In the genomic region with DNA sequence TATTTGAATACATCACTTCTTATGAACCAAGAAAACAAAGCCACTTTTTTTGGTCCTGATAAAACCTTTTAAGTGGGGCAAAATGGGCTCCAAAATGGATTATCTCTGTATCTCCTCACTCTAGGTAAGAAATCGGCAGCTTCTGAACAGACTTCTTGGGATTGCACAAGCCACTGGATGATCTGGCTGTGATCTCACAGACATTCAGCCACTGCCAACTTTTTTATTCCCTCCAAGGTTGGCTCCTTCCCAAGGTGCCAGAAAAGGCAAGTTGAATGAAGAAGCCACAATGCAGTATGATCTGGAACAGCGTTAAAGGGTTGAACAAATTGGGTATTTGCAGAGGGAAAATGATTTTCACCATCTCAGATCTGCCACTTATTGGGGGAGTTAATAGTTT, we compare ENCODE assay signal across 11 cellular contexts.
DNase-seq lines count a peak whose midpoint lies in the region; ATAC-seq, FAIRE-seq and TF ChIP-seq lines count a peak whose summit lies in the region.
"Had no signal": no experiment of that assay in that cellular context is flagged by ENCODE, and none has a peak within 500 bp of the region (broad histone marks: within the 10 kb centered on the region; RNA-seq: fewer than 3 reads in every experiment).

No MANE protein-coding gene starts in this region.

- H3K27ac ChIP-seq in A549: peak overlapping the region; percentile 85 to 92
- peak overlapping the region; percentile 88 for H3K27ac ChIP-seq in muscle layer of duodenum (ENCODE audit: low read length)
- H3K27ac ChIP-seq in SJCRH30: no peak overlapping the region

- POLR2A ChIA-PET in A549 (lab: Yijun Ruan, JAX): no interaction called here

- peak overlapping the region; percentile 75 for H3K4me2 ChIP-seq in A549

- H3K27me3 ChIP-seq in MG63: no peaks in the 10 kb centered on the region
- no peaks in the 10 kb centered on the region for H3K27me3 ChIP-seq in muscle layer of duodenum (ENCODE audit: low read depth, low read length)
- H3K27me3 ChIP-seq in SJCRH30: no peaks in the 10 kb centered on the region

- TF ChIP-seq CTCF in A549 (IDR thresholded peaks at IDR 0.05): no peak

- H3K4me1 ChIP-seq in A549 (peaks cover 46% of the 10 kb centered on the region), muscle layer of duodenum (ENCODE audit: control insufficient read depth in 1 of 2, insufficient read depth in 2 of 2, low read length in 2 of 2) (peaks cover 12 to 35% of the 10 kb centered on the region in 2 donors), SJCRH30 (peaks cover 5% of the 10 kb centered on the region; the same call in 1 of the 2 replicates)

- TF ChIP-seq POLR2A in A549 (IDR thresholded peaks at IDR 0.05; ENCODE audit: low read length): no peak

- H3K4me3 ChIP-seq in A549 (no peak overlapping the region), MG63 (no peak overlapping the region), muscle layer of duodenum (ENCODE audit: low read depth in 1 of 2, low read length in 2 of 2) (no peak overlapping the region), SJCRH30 (no peak overlapping the region)

- WGBS in A549 (ENCODE audit: missing lambda C conversion rate): 42% methylated on average over 2 of the region's 2 CpGs

- CTCF ChIA-PET in A549 (lab: Yijun Ruan, JAX): interaction anchor here (0.8 to 1.4 kb wide), 5 partner anchors 14 to 332 kb away, joined by 3 read pairs; no protein-coding TSS in a partner anchor

- no peaks in the 10 kb centered on the region for H3K36me3 ChIP-seq in MG63
- H3K36me3 ChIP-seq in muscle layer of duodenum (ENCODE audit: control insufficient read depth in 1 of 2, insufficient read depth in 2 of 2, low read length in 2 of 2): peaks cover 24 to 31% of the 10 kb centered on the region in 2 donors
- no peaks in the 10 kb centered on the region for H3K36me3 ChIP-seq in SJCRH30

- TF ChIP-seq EP300 in A549 (IDR thresholded peaks at IDR 0.05): no peak

- DNase-seq in A549 (ENCODE audit: low read depth in 1 of 2, low spot score in 1 of 2) (peak; percentile 7 to 62), MG63 (peak; percentile 50), SJCRH30 (no peak)
- DNase-seq: GDM1, H9, NCI-H82 had no signal

- no peaks in the 10 kb centered on the region for H3K9me3 ChIP-seq in A549
- H3K9me3 ChIP-seq in MG63: no peaks in the 10 kb centered on the region
- no peaks in the 10 kb centered on the region for H3K9me3 ChIP-seq in muscle layer of duodenum (ENCODE audit: control insufficient read depth in 1 of 2, low read length in 2 of 2)
- H3K9me3 ChIP-seq in SJCRH30 (replicated peaks): no peaks in the 10 kb centered on the region

- TF ChIP-seq RAD21 in A549 (conservative IDR thresholded peaks at IDR 0.05 in 1 of 2, IDR thresholded peaks at IDR 0.05 in 1 of 2): no peak

- ATAC-seq in A549 (peak; percentile 27 to 63; a peak in 5 of 6 replicates), esophagus mucosa (peak; percentile 74), GM21619 (IDR thresholded peaks at IDR 0.05; ENCODE audit: unreplicated experiment) (no peak), HG02981 (IDR thresholded peaks at IDR 0.05; ENCODE audit: unreplicated experiment) (no peak), HG03354 (IDR thresholded peaks at IDR 0.05; ENCODE audit: poor library complexity, severe bottlenecking, unreplicated experiment) (no peak)

- FAIRE-seq in A549 (lab: Jason Lieb, UNC): no peak

TF ChIP-seq in A549, 52 proteins besides CTCF, POLR2A, EP300 and RAD21:
- TF ChIP-seq HEYL (CRISPR knock-in tag; IDR thresholded peaks at IDR 0.05): no peak
- no peak for TF ChIP-seq HOXA7 (CRISPR knock-in tag; IDR thresholded peaks at IDR 0.05)
- TF ChIP-seq, protein P1, sequence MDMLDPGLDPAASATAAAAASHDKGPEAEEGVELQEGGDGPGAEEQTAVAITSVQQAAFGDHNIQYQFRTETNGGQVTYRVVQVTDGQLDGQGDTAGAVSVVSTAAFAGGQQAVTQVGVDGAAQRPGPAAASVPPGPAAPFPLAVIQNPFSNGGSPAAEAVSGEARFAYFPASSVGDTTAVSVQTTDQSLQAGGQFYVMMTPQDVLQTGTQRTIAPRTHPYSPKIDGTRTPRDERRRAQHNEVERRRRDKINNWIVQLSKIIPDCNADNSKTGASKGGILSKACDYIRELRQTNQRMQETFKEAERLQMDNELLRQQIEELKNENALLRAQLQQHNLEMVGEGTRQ (IDR thresholded peaks at IDR 0.05): no peak
- TF ChIP-seq, protein P2, sequence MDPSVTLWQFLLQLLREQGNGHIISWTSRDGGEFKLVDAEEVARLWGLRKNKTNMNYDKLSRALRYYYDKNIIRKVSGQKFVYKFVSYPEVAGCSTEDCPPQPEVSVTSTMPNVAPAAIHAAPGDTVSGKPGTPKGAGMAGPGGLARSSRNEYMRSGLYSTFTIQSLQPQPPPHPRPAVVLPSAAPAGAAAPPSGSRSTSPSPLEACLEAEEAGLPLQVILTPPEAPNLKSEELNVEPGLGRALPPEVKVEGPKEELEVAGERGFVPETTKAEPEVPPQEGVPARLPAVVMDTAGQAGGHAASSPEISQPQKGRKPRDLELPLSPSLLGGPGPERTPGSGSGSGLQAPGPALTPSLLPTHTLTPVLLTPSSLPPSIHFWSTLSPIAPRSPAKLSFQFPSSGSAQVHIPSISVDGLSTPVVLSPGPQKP (IDR thresholded peaks at IDR 0.05; ENCODE audit: low read depth, low read length): no peak
- no peak for TF ChIP-seq CBX8 (IDR thresholded peaks at IDR 0.05)
- TF ChIP-seq ZNF302 (CRISPR knock-in tag; IDR thresholded peaks at IDR 0.05): no peak
- TF ChIP-seq CEBPB (IDR thresholded peaks at IDR 0.05): peak; percentile 84 to 86
- TF ChIP-seq, protein P3, sequence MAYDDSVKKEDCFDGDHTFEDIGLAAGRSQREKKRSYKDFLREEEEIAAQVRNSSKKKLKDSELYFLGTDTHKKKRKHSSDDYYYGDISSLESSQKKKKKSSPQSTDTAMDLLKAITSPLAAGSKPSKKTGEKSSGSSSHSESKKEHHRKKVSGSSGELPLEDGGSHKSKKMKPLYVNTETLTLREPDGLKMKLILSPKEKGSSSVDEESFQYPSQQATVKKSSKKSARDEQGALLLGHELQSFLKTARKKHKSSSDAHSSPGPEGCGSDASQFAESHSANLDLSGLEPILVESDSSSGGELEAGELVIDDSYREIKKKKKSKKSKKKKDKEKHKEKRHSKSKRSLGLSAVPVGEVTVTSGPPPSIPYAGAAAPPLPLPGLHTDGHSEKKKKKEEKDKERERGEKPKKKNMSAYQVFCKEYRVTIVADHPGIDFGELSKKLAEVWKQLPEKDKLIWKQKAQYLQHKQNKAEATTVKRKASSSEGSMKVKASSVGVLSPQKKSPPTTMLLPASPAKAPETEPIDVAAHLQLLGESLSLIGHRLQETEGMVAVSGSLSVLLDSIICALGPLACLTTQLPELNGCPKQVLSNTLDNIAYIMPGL (CRISPR knock-in tag; IDR thresholded peaks at IDR 0.05; ENCODE audit: borderline replicate concordance): no peak
- TF ChIP-seq, protein P4, sequence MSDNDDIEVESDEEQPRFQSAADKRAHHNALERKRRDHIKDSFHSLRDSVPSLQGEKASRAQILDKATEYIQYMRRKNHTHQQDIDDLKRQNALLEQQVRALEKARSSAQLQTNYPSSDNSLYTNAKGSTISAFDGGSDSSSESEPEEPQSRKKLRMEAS (IDR thresholded peaks at IDR 0.05): no peak
- peak; percentile 24; the same call in 1 of the 2 replicates for TF ChIP-seq JUNB (IDR thresholded peaks at IDR 0.05)
- no peak for TF ChIP-seq RFX5 (IDR thresholded peaks at IDR 0.05)
- TF ChIP-seq, protein P5, sequence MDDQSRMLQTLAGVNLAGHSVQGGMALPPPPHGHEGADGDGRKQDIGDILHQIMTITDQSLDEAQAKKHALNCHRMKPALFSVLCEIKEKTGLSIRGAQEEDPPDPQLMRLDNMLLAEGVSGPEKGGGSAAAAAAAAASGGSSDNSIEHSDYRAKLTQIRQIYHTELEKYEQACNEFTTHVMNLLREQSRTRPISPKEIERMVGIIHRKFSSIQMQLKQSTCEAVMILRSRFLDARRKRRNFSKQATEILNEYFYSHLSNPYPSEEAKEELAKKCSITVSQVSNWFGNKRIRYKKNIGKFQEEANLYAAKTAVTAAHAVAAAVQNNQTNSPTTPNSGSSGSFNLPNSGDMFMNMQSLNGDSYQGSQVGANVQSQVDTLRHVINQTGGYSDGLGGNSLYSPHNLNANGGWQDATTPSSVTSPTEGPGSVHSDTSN (IDR thresholded peaks at IDR 0.05): no peak

Comparison
In these comparisons a context has a peak if more than half of its experiments do, and no peak if none do; other contexts are left out.
1. ATAC-seq: peak in A549 (2 of 2) and esophagus mucosa (single experiment); none in GM21619 (single experiment), HG02981 (single experiment) and HG03354 (single experiment).
2. DNase-seq: peak in A549 (2 of 2) and MG63 (single experiment); none in SJCRH30 (0 of 2).